ENCODE assay signal across 12 cellular contexts in the genomic region with DNA sequence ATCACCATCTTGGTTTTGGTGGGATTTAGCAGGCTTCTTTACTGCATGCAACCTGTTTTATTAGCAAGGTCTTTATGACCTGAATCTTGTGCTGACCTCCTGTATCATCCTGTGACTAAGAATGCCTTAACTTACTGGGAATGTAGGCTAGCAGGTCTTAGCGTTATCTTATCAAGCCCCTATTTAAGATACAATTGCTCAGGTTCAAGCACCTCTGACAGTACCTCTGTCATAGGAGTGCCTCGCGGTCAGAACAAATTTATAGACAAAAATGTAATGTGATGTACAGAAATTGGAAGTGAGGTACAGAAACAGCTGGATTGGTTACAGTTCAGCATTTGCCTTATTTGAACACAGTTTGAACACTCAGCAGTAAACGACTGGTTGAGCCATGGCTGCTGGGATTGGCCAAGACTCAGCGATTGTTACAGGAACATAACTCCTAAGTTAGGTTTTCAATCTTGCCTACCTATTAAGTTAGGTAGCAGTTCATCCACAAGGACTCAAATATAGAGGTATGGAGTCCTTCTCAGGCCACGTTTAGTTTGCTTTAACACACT. TPM values are rescaled to one million over a fixed set of nuclear protein-coding genes. Genes with fewer than 3 reads are reported as not detected.
DNase-seq lines count a peak whose midpoint lies in the region; ATAC-seq and TF ChIP-seq lines count a peak whose summit lies in the region.
"Had no signal": no experiment of that assay in that cellular context is flagged by ENCODE, and none has a peak within 500 bp of the region (broad histone marks: within the 10 kb centered on the region; RNA-seq: fewer than 3 reads in every experiment).

No MANE protein-coding gene starts in this region.

- H4K20me1 ChIP-seq in Loucy (ENCODE audit: insufficient read depth, low read length, poor library complexity, severe bottlenecking) = no peaks in the 10 kb centered on the region
- no peaks in the 10 kb centered on the region for H4K20me1 ChIP-seq in neural progenitor cell (ENCODE audit: low read depth)

- no peak for ATAC-seq in Right ventricle myocardium superior (ENCODE audit: poor library complexity)

- H3K9ac ChIP-seq in Loucy (ENCODE audit: low read depth, low read length, poor library complexity, severe bottlenecking) = peak overlapping the region; percentile 38
- no peak overlapping the region for H3K9ac ChIP-seq in neural progenitor cell

- peak overlapping the region; percentile 26 for H2AFZ ChIP-seq in ACC112 (ENCODE audit: low read length, unreplicated experiment)
- peak overlapping the region; percentile 7; the same call in 1 of the 2 replicates for H2AFZ ChIP-seq in Loucy (ENCODE audit: low read length)
- H2AFZ ChIP-seq in neural progenitor cell (replicated peaks) = peak overlapping the region; percentile 15

- H3K4me2 ChIP-seq in Loucy (ENCODE audit: low read depth, low read length, poor library complexity, severe bottlenecking) = peak overlapping the region; percentile 61
- H3K4me2 ChIP-seq in neural progenitor cell = no peak overlapping the region

- H3K27me3 Mint-ChIP-seq in neural progenitor cell (ENCODE audit: insufficient read depth, low read depth) = peaks cover 12% of the 10 kb centered on the region

- H3F3A ChIP-seq in Loucy (ENCODE audit: low read depth) = 0 out of 2 replicates have a peak, but pooled peaks cover 4% of the 10 kb centered on the region
- H3F3A ChIP-seq in neural progenitor cell (ENCODE audit: low read depth) = no peaks in the 10 kb centered on the region

- DNase-seq in breast epithelium (ENCODE audit: low spot score in 2 of 2) (no peak), neural progenitor cell (ENCODE audit: low spot score) (no peak), NCI-H1930 (lab: John Stamatoyannopoulos, UW) (no peak), DMS153 treated with DMSO at 0.1 percent for 48 hours (lab: John Stamatoyannopoulos, UW; ENCODE audit: unreplicated experiment) (no peak), NCI-H526 (lab: John Stamatoyannopoulos, UW) (no peak), Right ventricle myocardium superior (no peak)
- DNase-seq: NCI-H2171 treated with DMSO at 0.1 percent for 48 hours; stimulated activated CD4-positive, alpha-beta T cell treated with anti-CD3 and anti-CD28 coated beads, Interleukin-12 subunit alpha, Interleukin-12 subunit beta, amount 100 ng/mL, for 4 hours; testis had no signal

- no peak overlapping the region for H3K4me3 Mint-ChIP-seq in neural progenitor cell

- H3K27ac Mint-ChIP-seq in neural progenitor cell = no peak overlapping the region

- H3K4me3 ChIP-seq in ACC112 (ENCODE audit: low read depth, low read length) (peak overlapping the region; percentile 15; the same call in 1 of the 2 replicates), Loucy (ENCODE audit: low read length, poor library complexity, severe bottlenecking) (no peak overlapping the region), breast epithelium (no peak overlapping the region), neural progenitor cell (no peak overlapping the region)
- H3K4me3 ChIP-seq: ascending aorta, testis had no signal

- no peaks in the 10 kb centered on the region for H3K9me3 Mint-ChIP-seq in neural progenitor cell

- H3K9me3 ChIP-seq in Loucy (ENCODE audit: insufficient read depth, low read depth, low read length) = no peaks in the 10 kb centered on the region
- no peaks in the 10 kb centered on the region for H3K9me3 ChIP-seq in breast epithelium
- H3K9me3 ChIP-seq in neural progenitor cell (ENCODE audit: low read depth) = no peaks in the 10 kb centered on the region
- H3K9me3 ChIP-seq: ascending aorta, testis had no signal

- H3K27ac ChIP-seq in ACC112 (ENCODE audit: low read depth, low read length) (peak overlapping the region; percentile 48), breast epithelium (peak overlapping the region; percentile 1 to 54), neural progenitor cell (no peak overlapping the region)
- H3K27ac ChIP-seq: testis had no signal

- intact Hi-C loops in breast epithelium (cut with DNase I; ENCODE audit: low total_unique reads) = no loop called here
- intact Hi-C loops in Right ventricle myocardium superior (cut with DNase I) = no loop called here

- TF ChIP-seq POLR2A in breast epithelium (IDR thresholded peaks at IDR 0.05) = no peak

- H3K79me2 ChIP-seq in ACC112 (ENCODE audit: control insufficient read depth, insufficient read depth, low read length, unreplicated experiment) (no peaks in the 10 kb centered on the region), Loucy (ENCODE audit: insufficient read depth, low read length) (no peaks in the 10 kb centered on the region), neural progenitor cell (ENCODE audit: low read depth) (no peaks in the 10 kb centered on the region)

- H3K36me3 Mint-ChIP-seq in neural progenitor cell = no peaks in the 10 kb centered on the region

- no peaks in the 10 kb centered on the region for H3K27me3 ChIP-seq in ACC112 (ENCODE audit: insufficient read depth, low read length)
- H3K27me3 ChIP-seq in Loucy (ENCODE audit: insufficient read depth, low read length, poor library complexity, severe bottlenecking) = no peaks in the 10 kb centered on the region
- no peaks in the 10 kb centered on the region for H3K27me3 ChIP-seq in breast epithelium
- no peaks in the 10 kb centered on the region for H3K27me3 ChIP-seq in neural progenitor cell
- H3K27me3 ChIP-seq: ascending aorta, testis had no signal

- H3K4me1 ChIP-seq in ACC112 (ENCODE audit: control insufficient read depth, insufficient read depth, low read length, unreplicated experiment) = peaks cover 18% of the 10 kb centered on the region
- H3K4me1 ChIP-seq in Loucy (ENCODE audit: insufficient read depth, low read length, poor library complexity, severe bottlenecking) = peaks cover 92% of the 10 kb centered on the region
- H3K4me1 ChIP-seq in breast epithelium = peaks cover 0 to 8% of the 10 kb centered on the region in 2 donors
- H3K4me1 ChIP-seq in neural progenitor cell = no peaks in the 10 kb centered on the region

- H3K4me1 Mint-ChIP-seq in neural progenitor cell = no peaks in the 10 kb centered on the region

- TF ChIP-seq CTCF in Loucy (conservative IDR thresholded peaks at IDR 0.05; ENCODE audit: low read length) = no peak
- no peak for TF ChIP-seq CTCF in breast epithelium (IDR thresholded peaks at IDR 0.05)
- no peak for TF ChIP-seq CTCF in neural progenitor cell (IDR thresholded peaks at IDR 0.05)

- no peaks in the 10 kb centered on the region for H3K9me2 ChIP-seq in Loucy (replicated peaks; ENCODE audit: low read depth, low read length)

- H3K36me3 ChIP-seq in ACC112 (ENCODE audit: insufficient read depth, low read length) = no peaks in the 10 kb centered on the region
- no peaks in the 10 kb centered on the region for H3K36me3 ChIP-seq in Loucy (ENCODE audit: insufficient read depth, low read length)
- no peaks in the 10 kb centered on the region for H3K36me3 ChIP-seq in breast epithelium
- H3K36me3 ChIP-seq in neural progenitor cell = no peaks in the 10 kb centered on the region
- H3K36me3 ChIP-seq: ascending aorta had no signal

RNA-seq across cellular contexts. Expression of a gene that starts 16.2 kb away (rescaled TPM):
- total RNA-seq in breast epithelium (100 to 1,000 TPM in 2 of 3 donors, 10 to 100 TPM in 1; 74.6 to 307 (median 167) TPM), neural progenitor cell (ENCODE audit: low replicate concordance) (127 and 230 TPM in 2 replicates), Right ventricle myocardium superior (63.0 TPM)
